Comparison of ENCODE assay signal across 8 cellular contexts in the genomic region with DNA sequence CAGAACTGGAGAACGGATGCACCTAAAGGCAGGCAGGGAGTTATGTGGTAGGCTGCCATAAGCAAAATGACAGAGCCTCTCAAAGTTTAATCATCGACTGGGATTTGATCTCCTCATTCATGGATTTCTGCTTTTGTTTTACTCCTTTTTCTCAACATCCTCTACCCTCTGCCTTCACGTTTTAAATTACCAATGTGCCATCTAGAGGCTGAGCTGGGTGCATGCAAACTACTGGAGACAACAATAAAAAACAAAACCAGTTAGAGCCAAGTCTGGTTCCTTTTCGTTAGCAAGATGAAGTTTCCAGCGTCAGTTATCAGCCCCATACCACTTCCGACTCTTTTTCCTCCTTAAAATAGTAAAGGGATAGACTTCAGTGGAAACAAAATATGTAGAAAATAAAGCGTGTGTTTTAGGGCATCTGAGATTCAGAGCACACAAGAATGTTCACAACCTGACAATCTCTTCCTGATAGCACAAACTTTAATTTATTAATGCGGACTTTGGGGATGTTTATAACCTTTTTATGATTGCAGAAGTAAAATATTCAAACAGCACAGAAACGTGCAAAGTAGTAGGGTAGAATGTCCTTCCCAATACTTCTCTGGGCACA.
DNase-seq lines count a peak whose midpoint lies in the region; ATAC-seq and TF ChIP-seq lines count a peak whose summit lies in the region.
"Had no signal": no experiment of that assay in that cellular context is flagged by ENCODE, and none has a peak within 500 bp of the region (broad histone marks: within the 10 kb centered on the region; RNA-seq: fewer than 3 reads in every experiment).

No MANE protein-coding gene starts in this region.

- H3K9ac ChIP-seq in OCI-LY3 (ENCODE audit: low read length), result no peak overlapping the region

- H3K4me1 Mint-ChIP-seq in GM23338, result peaks cover 22% of the 10 kb centered on the region

- ATAC-seq in GM23338, result peak; percentile 71
- ATAC-seq in activated naive CD4-positive, alpha-beta T cell treated with anti-CD3 and anti-CD28 coated beads, Interleukin-2, amount 50 U/mL, for 72 hours, result no peak

- TF ChIP-seq CTCF in GM23338 (conservative IDR thresholded peaks at IDR 0.05; ENCODE audit: low read depth in 2 of 2), result peak; percentile 58 to 66
- TF ChIP-seq CTCF in OCI-LY3 (IDR thresholded peaks at IDR 0.05; ENCODE audit: low read depth, low read length), result peak; percentile 33; the same call in 1 of the 2 replicates
- peak; percentile 80 for TF ChIP-seq CTCF in epithelial cell of esophagus (IDR thresholded peaks at IDR 0.05; ENCODE audit: insufficient read depth, low read depth, low read length, missing control alignments)

- H3K36me3 Mint-ChIP-seq in GM23338 (ENCODE audit: low read depth), result peaks cover 21% of the 10 kb centered on the region
- H3K36me3 Mint-ChIP-seq in activated naive CD4-positive, alpha-beta T cell treated with anti-CD3 and anti-CD28 coated beads, Interleukin-2, amount 50 U/mL, for 72 hours, result no peaks in the 10 kb centered on the region
- H3K36me3 Mint-ChIP-seq: activated naive CD8-positive, alpha-beta T cell had no signal

- H2AFZ ChIP-seq in GM23338 (no peak overlapping the region), OCI-LY3 (ENCODE audit: low read depth, low read length) (no peak overlapping the region)

- H3K27ac ChIP-seq in GM23338 (ENCODE audit: low read depth) (no peak overlapping the region), OCI-LY3 (ENCODE audit: low read length) (no peak overlapping the region)

- no peaks in the 10 kb centered on the region for H3K9me2 ChIP-seq in GM23338 (ENCODE audit: insufficient read depth)

- H3K4me3 ChIP-seq in GM23338 (no peak overlapping the region), OCI-LY3 (ENCODE audit: low read length) (no peak overlapping the region), epithelial cell of esophagus (ENCODE audit: low read length) (no peak overlapping the region)

- peaks cover 2% of the 10 kb centered on the region for H3K27me3 Mint-ChIP-seq in GM23338 (ENCODE audit: insufficient read depth, low read depth, poor library complexity)
- H3K27me3 Mint-ChIP-seq: activated naive CD8-positive, alpha-beta T cell had no signal

- no peaks in the 10 kb centered on the region for H3F3A ChIP-seq in GM23338 (replicated peaks; ENCODE audit: low read depth)

- H4K20me1 ChIP-seq in GM23338 (replicated peaks; ENCODE audit: insufficient read depth) (no peaks in the 10 kb centered on the region), OCI-LY3 (ENCODE audit: insufficient read depth, low read length) (no peaks in the 10 kb centered on the region)

- H3K9me3 ChIP-seq in OCI-LY3 (ENCODE audit: insufficient read depth, low read length), result no peaks in the 10 kb centered on the region

- H3K36me3 ChIP-seq in GM23338 (ENCODE audit: insufficient read depth) (no peaks in the 10 kb centered on the region), OCI-LY3 (replicated peaks; ENCODE audit: low read depth, low read length) (no peaks in the 10 kb centered on the region)

- H3K4me3 Mint-ChIP-seq in GM23338, result no peak overlapping the region
- H3K4me3 Mint-ChIP-seq: activated naive CD8-positive, alpha-beta T cell had no signal

- H3K27me3 ChIP-seq in GM23338 (ENCODE audit: insufficient read depth) (no peaks in the 10 kb centered on the region), OCI-LY3 (ENCODE audit: low read depth, low read length) (no peaks in the 10 kb centered on the region)

- no peaks in the 10 kb centered on the region for H3K9me3 Mint-ChIP-seq in GM23338
- H3K9me3 Mint-ChIP-seq in activated naive CD4-positive, alpha-beta T cell treated with anti-CD3 and anti-CD28 coated beads, Interleukin-2, amount 50 U/mL, for 72 hours, result no peaks in the 10 kb centered on the region

- H3K27ac Mint-ChIP-seq in GM23338, result peak overlapping the region; percentile 69
- H3K27ac Mint-ChIP-seq in activated naive CD4-positive, alpha-beta T cell treated with anti-CD3 and anti-CD28 coated beads, Interleukin-2, amount 50 U/mL, for 72 hours, result no peak overlapping the region
- H3K27ac Mint-ChIP-seq: activated naive CD8-positive, alpha-beta T cell had no signal

- H3K79me2 ChIP-seq in GM23338 (replicated peaks; ENCODE audit: insufficient read depth) (no peaks in the 10 kb centered on the region), OCI-LY3 (ENCODE audit: low read length) (no peaks in the 10 kb centered on the region)

- 0 out of 2 replicates have a peak, but pooled peaks cover 2% of the 10 kb centered on the region for H3K4me1 ChIP-seq in GM23338 (ENCODE audit: insufficient read depth)
- H3K4me1 ChIP-seq in OCI-LY3 (ENCODE audit: low read length), result no peaks in the 10 kb centered on the region

- DNase-seq in GM23338 (ENCODE audit: low spot score) (peak; percentile 56), epithelial cell of esophagus (ENCODE audit: low read depth) (peak; percentile 56), renal cortical epithelial cell (ENCODE audit: low read depth) (peak; percentile 44), glomerular visceral epithelial cell (ENCODE audit: extremely low spot score) (no peak), T-helper 9 cell (no peak)
- DNase-seq in activated naive CD4-positive, alpha-beta T cell treated with anti-CD3 and anti-CD28 coated beads, Interleukin-2, amount 50 U/mL, for 72 hours (ENCODE audit: low spot score in 2 of 2), result no peak

- H3K4me2 ChIP-seq in GM23338, result no peak overlapping the region
- no peak overlapping the region for H3K4me2 ChIP-seq in OCI-LY3 (ENCODE audit: low read length)

TF ChIP-seq in GM23338, 12 proteins besides CTCF, POLR2A, EP300 and RAD21:
- TF ChIP-seq, protein P1, sequence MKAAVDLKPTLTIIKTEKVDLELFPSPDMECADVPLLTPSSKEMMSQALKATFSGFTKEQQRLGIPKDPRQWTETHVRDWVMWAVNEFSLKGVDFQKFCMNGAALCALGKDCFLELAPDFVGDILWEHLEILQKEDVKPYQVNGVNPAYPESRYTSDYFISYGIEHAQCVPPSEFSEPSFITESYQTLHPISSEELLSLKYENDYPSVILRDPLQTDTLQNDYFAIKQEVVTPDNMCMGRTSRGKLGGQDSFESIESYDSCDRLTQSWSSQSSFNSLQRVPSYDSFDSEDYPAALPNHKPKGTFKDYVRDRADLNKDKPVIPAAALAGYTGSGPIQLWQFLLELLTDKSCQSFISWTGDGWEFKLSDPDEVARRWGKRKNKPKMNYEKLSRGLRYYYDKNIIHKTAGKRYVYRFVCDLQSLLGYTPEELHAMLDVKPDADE (IDR thresholded peaks at IDR 0.05), result no peak

Comparison
In these comparisons a context has a peak if more than half of its experiments do, and no peak if none do; other contexts are left out.
1. DNase-seq: peak in GM23338 (single experiment), epithelial cell of esophagus (single experiment) and renal cortical epithelial cell (single experiment); none in glomerular visceral epithelial cell (single experiment), T-helper 9 cell (single experiment) and activated naive CD4-positive, alpha-beta T cell treated with anti-CD3 and anti-CD28 coated beads, Interleukin-2, amount 50 U/mL, for 72 hours (0 of 2).
2. Peak in every context shown above with its lines, with median percentiles within 50 percentile points of each other: CTCF ChIP-seq.